In the genomic region with DNA sequence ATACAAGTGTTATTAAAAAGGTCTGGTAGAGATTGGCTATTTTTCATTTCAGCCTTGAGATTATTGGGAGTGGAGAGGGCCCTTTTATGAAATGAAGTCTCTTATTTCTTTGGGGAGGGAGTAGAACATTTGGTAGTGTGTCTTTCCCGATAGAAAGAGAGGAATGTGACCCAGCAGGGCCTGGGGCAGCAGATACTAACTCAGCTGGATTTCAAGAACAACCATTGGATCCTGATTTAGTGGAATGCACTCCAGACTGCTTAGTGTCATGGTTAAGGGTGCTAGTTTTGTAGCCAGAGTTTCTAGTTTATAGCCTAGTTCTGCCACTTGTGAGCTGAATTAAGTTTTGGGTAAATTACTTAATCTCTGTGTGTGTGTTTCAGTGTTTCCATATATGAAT, we compare ENCODE assay signal across 24 cellular contexts. TPM values are rescaled to one million over a fixed set of nuclear protein-coding genes. Genes with fewer than 3 reads are reported as not detected.
"Had no signal": no experiment of that assay in that cellular context is flagged by ENCODE, and none has a peak within 500 bp of the region (broad histone marks: within the 10 kb centered on the region; RNA-seq: fewer than 3 reads in every experiment).

No MANE protein-coding gene starts in this region.

- H3K4me1 ChIP-seq: breast epithelium had no signal

- H3K36me3 Mint-ChIP-seq: activated naive CD4-positive, alpha-beta T cell treated with anti-CD3 and anti-CD28 coated beads, Interleukin-2, amount 50 U/mL, for 24 hours had no signal

- H3K4me3 Mint-ChIP-seq: activated CD8-positive, alpha-beta T cell treated with anti-CD3 and anti-CD28 coated beads for 36 hours; activated naive CD4-positive, alpha-beta T cell treated with anti-CD3 and anti-CD28 coated beads, Interleukin-2, amount 50 U/mL, for 24 hours; activated T-cell treated with anti-CD3 and anti-CD28 coated beads, Interleukin-2, amount 50 U/mL, for 72 hours had no signal

- H3K9me3 ChIP-seq: breast epithelium had no signal

- H3K27me3 ChIP-seq: breast epithelium had no signal

- H3K4me3 ChIP-seq: breast epithelium had no signal

- FAIRE-seq: TTC549 had no signal

- H3K27ac Mint-ChIP-seq: activated CD8-positive, alpha-beta T cell treated with anti-CD3 and anti-CD28 coated beads for 36 hours; activated naive CD4-positive, alpha-beta T cell treated with anti-CD3 and anti-CD28 coated beads, Interleukin-2, amount 50 U/mL, for 24 hours; activated T-cell treated with anti-CD3 and anti-CD28 coated beads, Interleukin-2, amount 50 U/mL, for 72 hours had no signal

- H3K27me3 Mint-ChIP-seq: activated CD8-positive, alpha-beta T cell treated with anti-CD3 and anti-CD28 coated beads for 36 hours; activated naive CD4-positive, alpha-beta T cell treated with anti-CD3 and anti-CD28 coated beads, Interleukin-2, amount 50 U/mL, for 24 hours had no signal

- H3K27ac ChIP-seq: breast epithelium had no signal

- H3K36me3 ChIP-seq: breast epithelium had no signal

- DNase-seq: activated CD4-positive, alpha-beta T cell treated with anti-CD3 and anti-CD28 coated beads, Interleukin-2, amount 50 U/mL, for 1 hour; activated CD4-positive, CD25-positive, alpha-beta regulatory T cell; activated CD8-positive, alpha-beta memory T cell treated with anti-CD3 and anti-CD28 coated beads, Interleukin-2, amount 50 U/mL, for 4 hours; activated CD8-positive, alpha-beta T cell treated with anti-CD3 and anti-CD28 coated beads for 36 hours; activated naive CD4-positive, alpha-beta T cell; activated T-cell treated with anti-CD3 and anti-CD28 coated beads, Interleukin-2, amount 50 U/mL, for 72 hours; aorta; caudate nucleus; MM.1S; NCI-H1105; NCI-H1436; NCI-H1694 treated with DMSO at 0.1 percent for 48 hours; NCI-H2029 treated with DMSO at 0.1 percent for 48 hours; NCI-H345; NCI-H510A; NCI-H526 treated with DMSO at 0.1 percent for 48 hours; NCI-H82; SIG-M5; T-helper 2 cell; T1000 had no signal

- H3K4me1 Mint-ChIP-seq: activated naive CD4-positive, alpha-beta T cell treated with anti-CD3 and anti-CD28 coated beads, Interleukin-2, amount 50 U/mL, for 24 hours had no signal

RNA-seq across cellular contexts. Expression of a gene that starts 18.4 kb away (rescaled TPM):
- total RNA-seq: activated CD8-positive, alpha-beta T cell treated with anti-CD3 and anti-CD28 coated beads for 36 hours; activated T-cell treated with anti-CD3 and anti-CD28 coated beads, Interleukin-2, amount 50 U/mL, for 72 hours; OCI-LY7 had no signal
